Comparison of ENCODE assay signal across 7 cellular contexts in the genomic region with DNA sequence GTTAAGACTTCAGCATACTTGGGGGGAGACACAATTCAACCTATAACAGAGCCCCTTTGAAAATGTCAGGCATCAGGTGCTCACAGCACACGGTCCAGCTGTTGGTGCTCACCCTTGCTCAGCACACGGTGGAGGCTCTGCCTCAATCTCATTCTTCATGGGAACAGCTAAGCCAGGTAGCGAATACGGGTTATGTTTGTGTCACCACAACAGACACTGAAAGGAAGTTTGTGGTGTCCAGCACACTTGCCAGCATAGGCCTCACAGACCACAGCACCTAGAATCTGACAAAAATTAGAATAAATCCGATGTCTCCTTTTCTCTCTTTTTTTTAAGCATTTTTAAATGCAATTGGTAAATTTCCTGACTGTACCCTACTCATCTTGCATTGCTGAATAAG.
DNase-seq lines count a peak whose midpoint lies in the region; ATAC-seq and TF ChIP-seq lines count a peak whose summit lies in the region.
"Not testable (repeated sequence)": the region's sequence is repeated elsewhere in the genome, so short reads cannot be mapped to it uniquely, and the experiment has no call there.

No MANE protein-coding gene starts in this region.

- not testable (repeated sequence) for DNase-seq in CD14-positive monocyte (ENCODE audit: low spot score); T-helper 2 cell treated with Interferon-gamma antibody and Interleukin-4, amounts not matched to agents 5 μg/mL and 100 μg/mL, for 36 hours (ENCODE audit: low spot score); memory B cell (ENCODE audit: low spot score in 2 of 2); natural killer cell treated with Interleukin-12 subunit alpha and Interleukin-12 subunit beta and Interleukin-15 and Interleukin-18, amount 100 ng/mL, for 72 hours (ENCODE audit: low spot score)
- DNase-seq in NB4 (ENCODE audit: low read depth) = peak; percentile 49
- peak; percentile 2 for DNase-seq in activated CD8-positive, alpha-beta T cell treated with anti-CD3 and anti-CD28 coated beads for 36 hours

- H3K9me3 Mint-ChIP-seq in CD14-positive monocyte; T-helper 2 cell treated with Interferon-gamma antibody and Interleukin-4, amounts not matched to agents 5 μg/mL and 100 μg/mL, for 36 hours; activated CD8-positive, alpha-beta T cell treated with anti-CD3 and anti-CD28 coated beads for 36 hours; activated naive CD4-positive, alpha-beta T cell treated with anti-CD3 and anti-CD28 coated beads, Interleukin-2, amount 50 U/mL, for 24 hours; memory B cell; natural killer cell treated with Interleukin-12 subunit alpha and Interleukin-12 subunit beta and Interleukin-15 and Interleukin-18, amount 100 ng/mL, for 72 hours: not testable (repeated sequence)

- TF ChIP-seq CTCF in CD14-positive monocyte (IDR thresholded peaks at IDR 0.05); NB4 (IDR thresholded peaks at IDR 0.05; ENCODE audit: low read depth, low read length); activated CD8-positive, alpha-beta T cell treated with anti-CD3 and anti-CD28 coated beads for 36 hours (IDR thresholded peaks at IDR 0.05): not testable (repeated sequence)

- CTCF ChIA-PET in activated CD8-positive, alpha-beta T cell treated with anti-CD3 and anti-CD28 coated beads for 36 hours (lab: Charles Lee) = not testable (repeated sequence)

- H3K4me3 Mint-ChIP-seq in CD14-positive monocyte; T-helper 2 cell treated with Interferon-gamma antibody and Interleukin-4, amounts not matched to agents 5 μg/mL and 100 μg/mL, for 36 hours; activated CD8-positive, alpha-beta T cell treated with anti-CD3 and anti-CD28 coated beads for 36 hours; activated naive CD4-positive, alpha-beta T cell treated with anti-CD3 and anti-CD28 coated beads, Interleukin-2, amount 50 U/mL, for 24 hours; memory B cell: not testable (repeated sequence)
- peak overlapping the region; percentile 60 for H3K4me3 Mint-ChIP-seq in natural killer cell treated with Interleukin-12 subunit alpha and Interleukin-12 subunit beta and Interleukin-15 and Interleukin-18, amount 100 ng/mL, for 72 hours

- H3K4me3 ChIP-seq in NB4 (ENCODE audit: low read depth, low read length) = peak overlapping the region; percentile 56

- intact Hi-C loops in CD14-positive monocyte (cut with micrococcal nuclease); activated CD8-positive, alpha-beta T cell treated with anti-CD3 and anti-CD28 coated beads for 36 hours (cut with micrococcal nuclease): not testable (repeated sequence)

- ATAC-seq in activated CD8-positive, alpha-beta T cell treated with anti-CD3 and anti-CD28 coated beads for 36 hours; memory B cell (ENCODE audit: low read depth): not testable (repeated sequence)
- ATAC-seq in natural killer cell treated with Interleukin-12 subunit alpha and Interleukin-12 subunit beta and Interleukin-15 and Interleukin-18, amount 100 ng/mL, for 72 hours = peak; percentile 40 to 63

- not testable (repeated sequence) for TF ChIP-seq POLR2A in NB4 (IDR thresholded peaks at IDR 0.05; ENCODE audit: extremely low read depth, insufficient read length)

- POLR2A ChIA-PET in activated CD8-positive, alpha-beta T cell treated with anti-CD3 and anti-CD28 coated beads for 36 hours (lab: Charles Lee) = not testable (repeated sequence)

- H3K27ac Mint-ChIP-seq in CD14-positive monocyte (peak overlapping the region; percentile 38 to 90 (median 69)), memory B cell (peak overlapping the region; percentile 70)
- H3K27ac Mint-ChIP-seq in T-helper 2 cell treated with Interferon-gamma antibody and Interleukin-4, amounts not matched to agents 5 μg/mL and 100 μg/mL, for 36 hours = peak overlapping the region; percentile 55
- H3K27ac Mint-ChIP-seq in activated CD8-positive, alpha-beta T cell treated with anti-CD3 and anti-CD28 coated beads for 36 hours = not testable (repeated sequence)
- peak overlapping the region; percentile 24 for H3K27ac Mint-ChIP-seq in activated naive CD4-positive, alpha-beta T cell treated with anti-CD3 and anti-CD28 coated beads, Interleukin-2, amount 50 U/mL, for 24 hours
- H3K27ac Mint-ChIP-seq in natural killer cell treated with Interleukin-12 subunit alpha and Interleukin-12 subunit beta and Interleukin-15 and Interleukin-18, amount 100 ng/mL, for 72 hours = peak overlapping the region in 1 of 2 donors; percentile 49

- H3K4me1 Mint-ChIP-seq in CD14-positive monocyte = peaks cover 15% of the 10 kb centered on the region
- H3K4me1 Mint-ChIP-seq in T-helper 2 cell treated with Interferon-gamma antibody and Interleukin-4, amounts not matched to agents 5 μg/mL and 100 μg/mL, for 36 hours (ENCODE audit: low read depth); activated CD8-positive, alpha-beta T cell treated with anti-CD3 and anti-CD28 coated beads for 36 hours (ENCODE audit: low read depth); activated naive CD4-positive, alpha-beta T cell treated with anti-CD3 and anti-CD28 coated beads, Interleukin-2, amount 50 U/mL, for 24 hours; memory B cell; natural killer cell treated with Interleukin-12 subunit alpha and Interleukin-12 subunit beta and Interleukin-15 and Interleukin-18, amount 100 ng/mL, for 72 hours (ENCODE audit: low read depth in 2 of 2): not testable (repeated sequence)

- H3K36me3 Mint-ChIP-seq in CD14-positive monocyte (peaks cover 39 to 44% of the 10 kb centered on the region in 2 donors), memory B cell (peaks cover 18% of the 10 kb centered on the region)
- not testable (repeated sequence) for H3K36me3 Mint-ChIP-seq in T-helper 2 cell treated with Interferon-gamma antibody and Interleukin-4, amounts not matched to agents 5 μg/mL and 100 μg/mL, for 36 hours (ENCODE audit: low read depth); activated CD8-positive, alpha-beta T cell treated with anti-CD3 and anti-CD28 coated beads for 36 hours (ENCODE audit: low read depth); activated naive CD4-positive, alpha-beta T cell treated with anti-CD3 and anti-CD28 coated beads, Interleukin-2, amount 50 U/mL, for 24 hours; natural killer cell treated with Interleukin-12 subunit alpha and Interleukin-12 subunit beta and Interleukin-15 and Interleukin-18, amount 100 ng/mL, for 72 hours

- H3K27me3 Mint-ChIP-seq in CD14-positive monocyte (ENCODE audit: low read depth in 3 of 3); activated CD8-positive, alpha-beta T cell treated with anti-CD3 and anti-CD28 coated beads for 36 hours; activated naive CD4-positive, alpha-beta T cell treated with anti-CD3 and anti-CD28 coated beads, Interleukin-2, amount 50 U/mL, for 24 hours; memory B cell: not testable (repeated sequence)
- peaks cover 26% of the 10 kb centered on the region for H3K27me3 Mint-ChIP-seq in T-helper 2 cell treated with Interferon-gamma antibody and Interleukin-4, amounts not matched to agents 5 μg/mL and 100 μg/mL, for 36 hours (ENCODE audit: low read depth)
- peaks cover 21 to 33% of the 10 kb centered on the region in 2 donors for H3K27me3 Mint-ChIP-seq in natural killer cell treated with Interleukin-12 subunit alpha and Interleukin-12 subunit beta and Interleukin-15 and Interleukin-18, amount 100 ng/mL, for 72 hours
